Comparison of ENCODE assay signal across 14 cellular contexts in the genomic region with DNA sequence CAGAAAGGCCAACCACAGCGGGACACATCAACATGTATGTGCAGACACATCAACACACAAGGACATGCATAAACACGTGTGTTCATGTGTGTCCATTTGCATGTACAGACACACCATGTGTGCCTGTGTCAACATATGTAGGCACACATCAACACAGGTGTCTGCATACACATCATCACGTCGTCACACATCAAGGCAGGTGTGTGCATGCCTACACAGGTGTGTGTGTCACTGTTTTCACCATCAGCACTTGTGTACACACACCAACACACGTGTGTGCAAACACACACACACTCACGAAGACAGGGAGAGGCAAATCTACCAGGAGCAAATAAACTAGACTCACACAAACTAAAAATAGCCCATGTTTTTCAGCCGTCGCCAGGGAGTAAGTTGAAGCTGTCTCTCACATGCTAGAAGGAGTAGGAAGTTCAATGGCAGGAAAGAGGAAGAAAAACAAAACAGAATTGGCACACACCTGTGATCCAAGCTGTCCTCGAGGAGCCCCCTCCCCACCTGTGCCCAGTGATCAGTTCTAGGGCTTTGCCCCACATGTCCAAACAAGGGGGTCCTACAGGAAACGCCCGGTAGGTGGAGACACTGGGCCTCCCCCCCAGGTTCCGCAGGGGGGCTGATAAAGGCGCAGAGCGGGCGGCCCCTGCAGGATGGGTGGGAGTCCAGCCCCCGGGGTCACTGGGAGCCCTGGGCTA. TPM values are rescaled to one million over a fixed set of nuclear protein-coding genes. Genes with fewer than 3 reads are reported as not detected.
DNase-seq lines count a peak whose midpoint lies in the region; ATAC-seq, FAIRE-seq and TF ChIP-seq lines count a peak whose summit lies in the region.
"Had no signal": no experiment of that assay in that cellular context is flagged by ENCODE, and none has a peak within 500 bp of the region (broad histone marks: within the 10 kb centered on the region; RNA-seq: fewer than 3 reads in every experiment).

No MANE protein-coding gene starts in this region.

- FAIRE-seq in astrocyte (lab: Jason Lieb, UNC) = peak; percentile 32
- FAIRE-seq: GM19239 had no signal

- H3K27ac ChIP-seq in 22Rv1 (peak overlapping the region; percentile 2; the same call in 1 of the 2 replicates), H9 (ENCODE audit: insufficient read length, low read depth, low read length) (no peak overlapping the region), astrocyte (ENCODE audit: low read depth, low read length) (no peak overlapping the region), liver (ENCODE audit: low read depth in 1 of 2, low read length in 2 of 2) (peak overlapping the region; percentile 82 to 96)

- H2BK20ac ChIP-seq in H9 (ENCODE audit: low read depth, low read length, poor library complexity, severe bottlenecking) = no peak overlapping the region

- H3K9me3 Mint-ChIP-seq in H9 (no peaks in the 10 kb centered on the region), astrocyte (ENCODE audit: unreplicated experiment) (no peaks in the 10 kb centered on the region)
- H3K9me3 Mint-ChIP-seq: activated naive CD4-positive, alpha-beta T cell treated with anti-CD3 and anti-CD28 coated beads, Interleukin-2, amount 50 U/mL, for 24 hours had no signal

- H3K4me1 ChIP-seq in H9 (ENCODE audit: insufficient read depth, low read length) = no peaks in the 10 kb centered on the region; the same call in 1 of the 2 replicates
- H3K4me1 ChIP-seq in astrocyte (ENCODE audit: insufficient read depth, low read length) = no peaks in the 10 kb centered on the region
- peaks cover 32 to 68% (median 59%) of the 10 kb centered on the region in 4 donors for H3K4me1 ChIP-seq in liver (ENCODE audit: control insufficient read depth in 4 of 4, insufficient read depth in 4 of 4, low read length in 3 of 4)

- H3K23me2 ChIP-seq in H9 (ENCODE audit: insufficient read length, low read depth, low read length, poor library complexity, severe bottlenecking) = no peaks in the 10 kb centered on the region

- TF ChIP-seq RAD21 in liver (IDR thresholded peaks at IDR 0.05) = peak in 1 of 2 donors; percentile 9

- no peaks in the 10 kb centered on the region for H3K79me1 ChIP-seq in H9 (ENCODE audit: insufficient read depth, low read depth, low read length, poor library complexity, severe bottlenecking)

- WGBS in H9 (ENCODE audit: extremely low coverage, insufficient read length, low lambda C conversion rate) = no CpG with 5 or more reads among the region's 16 CpGs
- WGBS in liver = 52% methylated on average over 16 of the region's 16 CpGs

- no peak overlapping the region for H2AK5ac ChIP-seq in H9 (ENCODE audit: insufficient read length, low read length)

- H3K4me2 ChIP-seq in H9 (ENCODE audit: insufficient read depth, insufficient read length, low read length) (no peak overlapping the region), astrocyte (ENCODE audit: low read length) (no peak overlapping the region)

- no peaks in the 10 kb centered on the region for H3K27me3 Mint-ChIP-seq in H9 (ENCODE audit: low read depth)
- peaks cover 2% of the 10 kb centered on the region for H3K27me3 Mint-ChIP-seq in astrocyte (ENCODE audit: low read depth, unreplicated experiment)
- H3K27me3 Mint-ChIP-seq: activated naive CD4-positive, alpha-beta T cell treated with anti-CD3 and anti-CD28 coated beads, Interleukin-2, amount 50 U/mL, for 24 hours had no signal

- H4K20me1 ChIP-seq in H9 (ENCODE audit: control insufficient read depth, insufficient read depth, insufficient read length) (no peaks in the 10 kb centered on the region), astrocyte (ENCODE audit: insufficient read depth, low read length) (peaks cover 27% of the 10 kb centered on the region)

- ATAC-seq in GM19023 (IDR thresholded peaks at IDR 0.05; ENCODE audit: unreplicated experiment) = no peak
- ATAC-seq in HG03108 (IDR thresholded peaks at IDR 0.05; ENCODE audit: unreplicated experiment) = no peak

- H3T11ph ChIP-seq in H9 (ENCODE audit: low read length) = no peak overlapping the region

- no peak overlapping the region for H3K56ac ChIP-seq in H9 (ENCODE audit: insufficient read length, low read depth, low read length)

- no peak overlapping the region for H4K5ac ChIP-seq in H9 (ENCODE audit: insufficient read length, low read depth, low read length)

- no peak overlapping the region for H2BK12ac ChIP-seq in H9 (ENCODE audit: insufficient read length, low read depth, low read length)

- no peak overlapping the region for H4K91ac ChIP-seq in H9 (ENCODE audit: insufficient read length, low read depth, low read length)

- no peak overlapping the region for H3K23ac ChIP-seq in H9 (ENCODE audit: insufficient read length, low read depth, low read length)

- DNase-seq in H9 (no peak), astrocyte (ENCODE audit: low read depth) (no peak), ureter (ENCODE audit: low spot score) (no peak), NCI-H226 (no peak)
- DNase-seq: activated CD4-positive, alpha-beta T cell treated with anti-CD3 and anti-CD28 coated beads, Interleukin-2, amount 50 U/mL, for 48 hours; midbrain; MM.1S; NCI-H510A had no signal

- H3K4me3 ChIP-seq in astrocyte (ENCODE audit: insufficient read depth, low read depth, low read length) (no peak overlapping the region), liver (ENCODE audit: low read depth in 1 of 3, low read length in 3 of 3) (no peak overlapping the region)

- H3K9me3 ChIP-seq in H9 (ENCODE audit: control insufficient read depth, low read depth, low read length) (no peaks in the 10 kb centered on the region), astrocyte (ENCODE audit: insufficient read depth, low read depth, low read length) (no peaks in the 10 kb centered on the region), liver (ENCODE audit: control insufficient read depth in 4 of 4, low read length in 3 of 4) (no peaks in the 10 kb centered on the region)

- TF ChIP-seq CTCF in 22Rv1 (IDR thresholded peaks at IDR 0.05) (no peak), H9 (conservative IDR thresholded peaks at IDR 0.05) (no peak; the same call in 2 of the 3 replicates), astrocyte (IDR thresholded peaks at IDR 0.05; ENCODE audit: insufficient read depth, low read depth, low read length) (no peak), liver (IDR thresholded peaks at IDR 0.05; ENCODE audit: low read depth, low read length, missing input control) (no peak)

- H3K9ac ChIP-seq in H9 (ENCODE audit: extremely low read depth, insufficient read length, low read length) (no peak overlapping the region), astrocyte (ENCODE audit: low read length) (no peak overlapping the region), liver (ENCODE audit: low read depth in 1 of 2, low read length in 2 of 2) (peak overlapping the region in 1 of 2 donors; percentile 10)

- H2AFZ ChIP-seq in H9 (ENCODE audit: low read length) = no peak overlapping the region
- H2AFZ ChIP-seq in astrocyte (ENCODE audit: low read depth, low read length) = no peak overlapping the region

- no peak overlapping the region for H2BK5ac ChIP-seq in H9 (ENCODE audit: insufficient read length, low read length)

- no peak overlapping the region; the same call in 1 of the 2 replicates for H2BK15ac ChIP-seq in H9 (ENCODE audit: low read depth, low read length)

- H3K27me3 ChIP-seq in H9 (ENCODE audit: insufficient read depth, low read length) = no peaks in the 10 kb centered on the region
- no peaks in the 10 kb centered on the region for H3K27me3 ChIP-seq in astrocyte (ENCODE audit: insufficient read depth, low read length)
- H3K27me3 ChIP-seq in liver (ENCODE audit: control insufficient read depth in 4 of 4, insufficient read depth in 4 of 4, low read length in 3 of 4) = no peaks in the 10 kb centered on the region

- peaks cover 10% of the 10 kb centered on the region for H3K79me2 ChIP-seq in H9 (ENCODE audit: insufficient read depth, low read length)
- H3K79me2 ChIP-seq in astrocyte (ENCODE audit: insufficient read depth, low read length) = no peaks in the 10 kb centered on the region

- no peak overlapping the region for H3K4ac ChIP-seq in H9 (ENCODE audit: low read depth, low read length)

- no peak overlapping the region for H2BK120ac ChIP-seq in H9 (ENCODE audit: low read depth, low read length, poor library complexity, severe bottlenecking)

- H3K27ac Mint-ChIP-seq in H9 = peak overlapping the region in 2 of 3 experiments; percentile 0 to 25; a peak in 3 of 7 replicates
- H3K27ac Mint-ChIP-seq in astrocyte (ENCODE audit: unreplicated experiment) = peak overlapping the region; percentile 1
- H3K27ac Mint-ChIP-seq: activated naive CD4-positive, alpha-beta T cell treated with anti-CD3 and anti-CD28 coated beads, Interleukin-2, amount 50 U/mL, for 24 hours had no signal

- H3K4me1 Mint-ChIP-seq in H9 (peaks cover 22 to 32% of the 10 kb centered on the region in 2 experiments), astrocyte (ENCODE audit: low read depth, unreplicated experiment) (peaks cover 12% of the 10 kb centered on the region)

- H3K36me3 ChIP-seq in astrocyte (ENCODE audit: insufficient read depth, low read length) (no peaks in the 10 kb centered on the region), liver (ENCODE audit: control insufficient read depth in 4 of 4, insufficient read depth in 3 of 4, low read depth in 1 of 4, low read length in 3 of 4) (peaks cover 0 to 10% (median 3%) of the 10 kb centered on the region in 4 donors)

- H3K4me3 Mint-ChIP-seq in H9 = no peak overlapping the region
- peak overlapping the region; percentile 68 for H3K4me3 Mint-ChIP-seq in astrocyte (ENCODE audit: unreplicated experiment)
- H3K4me3 Mint-ChIP-seq: activated naive CD4-positive, alpha-beta T cell treated with anti-CD3 and anti-CD28 coated beads, Interleukin-2, amount 50 U/mL, for 24 hours had no signal

- H3K36me3 Mint-ChIP-seq in H9 (ENCODE audit: insufficient read depth in 1 of 3, low read depth in 3 of 3) = peaks cover 6 to 16% (median 7%) of the 10 kb centered on the region in 3 experiments; a peak in 6 of 7 replicates
- H3K36me3 Mint-ChIP-seq in astrocyte (ENCODE audit: low read depth, unreplicated experiment) = peaks cover 6% of the 10 kb centered on the region
- H3K36me3 Mint-ChIP-seq: activated naive CD4-positive, alpha-beta T cell treated with anti-CD3 and anti-CD28 coated beads, Interleukin-2, amount 50 U/mL, for 24 hours had no signal

- no peak overlapping the region for H3K18ac ChIP-seq in H9 (ENCODE audit: insufficient read length, low read depth, low read length)

- no peak overlapping the region for H3K14ac ChIP-seq in H9 (ENCODE audit: insufficient read depth, low read length)

- no peak overlapping the region for H4K8ac ChIP-seq in H9 (replicated peaks; ENCODE audit: insufficient read length, low read depth, low read length)

TF ChIP-seq in liver, 16 proteins besides CTCF, POLR2A, EP300 and RAD21:
- TF ChIP-seq SP1 (IDR thresholded peaks at IDR 0.05) (no peak), JUND (IDR thresholded peaks at IDR 0.05) (no peak), RXRA (IDR thresholded peaks at IDR 0.05) (peak in 1 of 2 donors; percentile 5)

RNA-seq across cellular contexts. Expression of gene SCARB1, which starts 7.4 kb away (rescaled TPM):
- 31.3 and 31.7 TPM in 2 replicates for total RNA-seq in H9 (2021)
- total RNA-seq in astrocyte = 44.5 and 48.4 TPM in 2 replicates
- total RNA-seq in liver = 100 to 1,000 TPM in 1 of 2 donors, 10 to 100 TPM in 1; 85.3 to 169 TPM
- polyA plus RNA-seq in liver = 100 to 1,000 TPM; 112 to 289 TPM
- total RNA-seq in ureter = 20.8 TPM

RNA-seq across cellular contexts. Expression of gene UBC, which starts 58.2 kb away (rescaled TPM):
- 523 and 533 TPM in 2 replicates for total RNA-seq in H9 (2021)
- 1,171 and 1,214 TPM in 2 replicates for total RNA-seq in astrocyte
- 100 to 1,000 TPM; 503 to 624 TPM for total RNA-seq in liver
- polyA plus RNA-seq in liver = 100 to 1,000 TPM; 385 to 434 TPM
- 1,015 TPM for total RNA-seq in ureter

Comparison
In these comparisons a context has a peak if more than half of its experiments do, and no peak if none do; other contexts are left out.
1. H3K27ac ChIP-seq: peak in 22Rv1 (single experiment) and liver (2 of 2); none in H9 (single experiment) and astrocyte (single experiment).